ENCODE assay signal across 9 cellular contexts in genomic region chr10:117320050-117320665, GRCh38. TPM values are rescaled to one million over a fixed set of nuclear protein-coding genes. Genes with fewer than 3 reads are reported as not detected.
A peak's percentile ranks its signal among the peaks of the same experiment; 100 is the strongest.
DNase-seq lines count a peak whose midpoint lies in the region; ATAC-seq, FAIRE-seq and TF ChIP-seq lines count a peak whose summit lies in the region.
"Had no signal": no experiment of that assay in that cellular context is flagged by ENCODE, and none has a peak within 500 bp of the region (broad histone marks: within the 10 kb centered on the region; RNA-seq: fewer than 3 reads in every experiment).

No MANE protein-coding gene starts in this region.

- TF ChIP-seq CTCF in left ventricle myocardium inferior (IDR thresholded peaks at IDR 0.05; ENCODE audit: borderline replicate concordance), result peak; percentile 60
- peak; percentile 80 for TF ChIP-seq CTCF in neural cell (IDR thresholded peaks at IDR 0.05; ENCODE audit: poor library complexity, severe bottlenecking)

- TF ChIP-seq EP300 in neural cell (conservative IDR thresholded peaks at IDR 0.05; ENCODE audit: poor library complexity, severe bottlenecking), result no peak

- no peak overlapping the region for H2AFZ ChIP-seq in neural cell (ENCODE audit: low read depth, low read length)

- H3K36me3 ChIP-seq in left ventricle myocardium inferior (no peaks in the 10 kb centered on the region), neural cell (ENCODE audit: insufficient read depth, low read length) (no peaks in the 10 kb centered on the region)

- no peak for ATAC-seq in left ventricle myocardium superior
- no peak for ATAC-seq in HG03135 (IDR thresholded peaks at IDR 0.05; ENCODE audit: unreplicated experiment)
- no peak for ATAC-seq in GM18909 (IDR thresholded peaks at IDR 0.05; ENCODE audit: poor library complexity, unreplicated experiment)

- no peaks in the 10 kb centered on the region for H3K9me3 ChIP-seq in left ventricle myocardium inferior (replicated peaks)
- no peaks in the 10 kb centered on the region for H3K9me3 ChIP-seq in neural cell (ENCODE audit: low read length)

- H4K20me1 ChIP-seq in neural cell (ENCODE audit: insufficient read depth), result no peaks in the 10 kb centered on the region

- DNase-seq in left ventricle myocardium inferior (no peak), left ventricle myocardium superior (no peak), NCI-H146 (lab: John Stamatoyannopoulos, UW) (peak; percentile 36), NCI-H187 (lab: John Stamatoyannopoulos, UW) (no peak)
- DNase-seq: activated naive CD8-positive, alpha-beta T cell treated with anti-CD3 and anti-CD28 coated beads, Interleukin-2, amount 10 ng/mL, durations not matched to agents 7 days and 5 days had no signal

- TF ChIP-seq RAD21 in neural cell (conservative IDR thresholded peaks at IDR 0.05), result peak; percentile 78

- no peak overlapping the region for H3K27ac ChIP-seq in left ventricle myocardium inferior (replicated peaks)
- H3K27ac ChIP-seq in neural cell (ENCODE audit: low read length), result no peak overlapping the region

- intact Hi-C loops in left ventricle myocardium inferior (cut with micrococcal nuclease), result no loop called here
- intact Hi-C loops in left ventricle myocardium superior (cut with micrococcal nuclease), result no loop called here

- no peak overlapping the region for H3K9ac ChIP-seq in neural cell (ENCODE audit: low read length)

- H3K4me3 ChIP-seq in left ventricle myocardium inferior (no peak overlapping the region), neural cell (ENCODE audit: low read length) (no peak overlapping the region)

- H3K27me3 ChIP-seq in left ventricle myocardium inferior (ENCODE audit: low read depth) (no peaks in the 10 kb centered on the region), neural cell (ENCODE audit: insufficient read depth, low read depth, low read length) (no peaks in the 10 kb centered on the region)

- H3K79me2 ChIP-seq in neural cell (replicated peaks; ENCODE audit: insufficient read depth, low read length), result no peaks in the 10 kb centered on the region

- peak; percentile 83 for FAIRE-seq in colon (lab: Jason Lieb, UNC)

- H3K9me2 ChIP-seq in neural cell (ENCODE audit: insufficient read depth, low read length), result no peaks in the 10 kb centered on the region

- H3K4me1 ChIP-seq in left ventricle myocardium inferior, result no peaks in the 10 kb centered on the region

- H3K4me2 ChIP-seq in neural cell (ENCODE audit: low read length), result no peak overlapping the region

- H3F3A ChIP-seq in neural cell (ENCODE audit: insufficient read depth, low read length, poor library complexity, severe bottlenecking), result no peaks in the 10 kb centered on the region

TF ChIP-seq in neural cell, 6 proteins besides CTCF, POLR2A, EP300 and RAD21:
- TF ChIP-seq REST (IDR thresholded peaks at IDR 0.05; ENCODE audit: borderline replicate concordance) (no peak), SMC3 (conservative IDR thresholded peaks at IDR 0.05; ENCODE audit: poor library complexity) (peak; percentile 75), POLR2AphosphoS5 (IDR thresholded peaks at IDR 0.05) (no peak), TAF1 (IDR thresholded peaks at IDR 0.05; ENCODE audit: low read depth) (no peak), MXI1 (conservative IDR thresholded peaks at IDR 0.05; ENCODE audit: poor library complexity, severe bottlenecking) (no peak), EZH2 (IDR thresholded peaks at IDR 0.05; ENCODE audit: borderline replicate concordance, insufficient read depth, low read length, poor library complexity, severe bottlenecking) (no peak)

RNA-seq across cellular contexts. Expression of gene PDZD8, which starts 55.1 kb away (rescaled TPM):
- total RNA-seq in left ventricle myocardium inferior (23.9 TPM), left ventricle myocardium superior (18.7 TPM)
- 16.3 and 17.1 TPM in 2 replicates for polyA plus RNA-seq in neural cell
- polyA minus RNA-seq in neural cell, result 46.3 and 48.7 TPM in 2 replicates
